ENCODE assay signal across 1 cellular context in genomic region chr11:124096364-124096763, GRCh38.
TF ChIP-seq lines count a peak whose summit lies in the region.

No MANE protein-coding gene starts in this region.

TF ChIP-seq in K562, 482 proteins besides CTCF, POLR2A, EP300 and RAD21 (continued from another document):
- TF ChIP-seq, protein P1, sequence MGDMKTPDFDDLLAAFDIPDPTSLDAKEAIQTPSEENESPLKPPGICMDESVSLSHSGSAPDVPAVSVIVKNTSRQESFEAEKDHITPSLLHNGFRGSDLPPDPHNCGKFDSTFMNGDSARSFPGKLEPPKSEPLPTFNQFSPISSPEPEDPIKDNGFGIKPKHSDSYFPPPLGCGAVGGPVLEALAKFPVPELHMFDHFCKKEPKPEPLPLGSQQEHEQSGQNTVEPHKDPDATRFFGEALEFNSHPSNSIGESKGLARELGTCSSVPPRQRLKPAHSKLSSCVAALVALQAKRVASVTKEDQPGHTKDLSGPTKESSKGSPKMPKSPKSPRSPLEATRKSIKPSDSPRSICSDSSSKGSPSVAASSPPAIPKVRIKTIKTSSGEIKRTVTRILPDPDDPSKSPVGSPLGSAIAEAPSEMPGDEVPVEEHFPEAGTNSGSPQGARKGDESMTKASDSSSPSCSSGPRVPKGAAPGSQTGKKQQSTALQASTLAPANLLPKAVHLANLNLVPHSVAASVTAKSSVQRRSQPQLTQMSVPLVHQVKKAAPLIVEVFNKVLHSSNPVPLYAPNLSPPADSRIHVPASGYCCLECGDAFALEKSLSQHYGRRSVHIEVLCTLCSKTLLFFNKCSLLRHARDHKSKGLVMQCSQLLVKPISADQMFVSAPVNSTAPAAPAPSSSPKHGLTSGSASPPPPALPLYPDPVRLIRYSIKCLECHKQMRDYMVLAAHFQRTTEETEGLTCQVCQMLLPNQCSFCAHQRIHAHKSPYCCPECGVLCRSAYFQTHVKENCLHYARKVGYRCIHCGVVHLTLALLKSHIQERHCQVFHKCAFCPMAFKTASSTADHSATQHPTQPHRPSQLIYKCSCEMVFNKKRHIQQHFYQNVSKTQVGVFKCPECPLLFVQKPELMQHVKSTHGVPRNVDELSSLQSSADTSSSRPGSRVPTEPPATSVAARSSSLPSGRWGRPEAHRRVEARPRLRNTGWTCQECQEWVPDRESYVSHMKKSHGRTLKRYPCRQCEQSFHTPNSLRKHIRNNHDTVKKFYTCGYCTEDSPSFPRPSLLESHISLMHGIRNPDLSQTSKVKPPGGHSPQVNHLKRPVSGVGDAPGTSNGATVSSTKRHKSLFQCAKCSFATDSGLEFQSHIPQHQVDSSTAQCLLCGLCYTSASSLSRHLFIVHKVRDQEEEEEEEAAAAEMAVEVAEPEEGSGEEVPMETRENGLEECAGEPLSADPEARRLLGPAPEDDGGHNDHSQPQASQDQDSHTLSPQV (IDR thresholded peaks at IDR 0.05) = peak; percentile 36
- no peak for TF ChIP-seq CHCHD3 (CRISPR knock-in tag; IDR thresholded peaks at IDR 0.05)
- 0 out of 2 replicates have a peak, but pooled peaks have one; percentile 9 for TF ChIP-seq HMBOX1 (IDR thresholded peaks at IDR 0.05)
- peak; percentile 73 for TF ChIP-seq CTBP1 (IDR thresholded peaks at IDR 0.05; ENCODE audit: borderline replicate concordance)
- peak; percentile 66; the same call in 1 of the 2 replicates for TF ChIP-seq NFE2 (IDR thresholded peaks at IDR 0.05; ENCODE audit: low read depth)
- TF ChIP-seq, protein P2, sequence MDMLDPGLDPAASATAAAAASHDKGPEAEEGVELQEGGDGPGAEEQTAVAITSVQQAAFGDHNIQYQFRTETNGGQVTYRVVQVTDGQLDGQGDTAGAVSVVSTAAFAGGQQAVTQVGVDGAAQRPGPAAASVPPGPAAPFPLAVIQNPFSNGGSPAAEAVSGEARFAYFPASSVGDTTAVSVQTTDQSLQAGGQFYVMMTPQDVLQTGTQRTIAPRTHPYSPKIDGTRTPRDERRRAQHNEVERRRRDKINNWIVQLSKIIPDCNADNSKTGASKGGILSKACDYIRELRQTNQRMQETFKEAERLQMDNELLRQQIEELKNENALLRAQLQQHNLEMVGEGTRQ (CRISPR knock-in tag; IDR thresholded peaks at IDR 0.05) = peak; percentile 52
- peak; percentile 34; the same call in 1 of the 2 replicates for TF ChIP-seq ZNF668 (CRISPR knock-in tag; IDR thresholded peaks at IDR 0.05)
